Comparison of ENCODE assay signal across 32 cellular contexts in the genomic region with DNA sequence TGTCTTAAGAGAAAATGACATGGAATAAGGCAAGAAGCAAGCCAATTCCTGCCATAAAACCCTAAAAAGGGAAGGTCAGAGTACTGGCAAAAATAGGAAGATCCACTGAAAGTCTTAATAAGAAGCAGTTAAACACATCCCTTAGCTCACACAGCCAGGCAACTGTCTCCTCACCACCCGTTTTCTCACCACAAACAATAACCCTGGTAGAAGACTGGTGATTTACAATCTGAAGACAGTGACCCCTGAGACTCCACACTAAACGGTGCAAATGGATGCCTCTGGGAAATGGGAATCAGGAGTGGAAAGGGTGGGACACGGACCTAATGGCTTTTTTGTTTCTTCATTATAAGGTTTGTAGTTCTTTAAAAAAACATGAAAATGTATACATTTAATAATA. TPM values are rescaled to one million over a fixed set of nuclear protein-coding genes. Genes with fewer than 3 reads are reported as not detected.
DNase-seq lines count a peak whose midpoint lies in the region; ATAC-seq and TF ChIP-seq lines count a peak whose summit lies in the region.
"Had no signal": no experiment of that assay in that cellular context is flagged by ENCODE, and none has a peak within 500 bp of the region (broad histone marks: within the 10 kb centered on the region; RNA-seq: fewer than 3 reads in every experiment).

No MANE protein-coding gene starts in this region.

- H3K79me1 ChIP-seq in mesenchymal stem cell (replicated peaks; ENCODE audit: low read length, poor library complexity, severe bottlenecking) = no peaks in the 10 kb centered on the region

- H2BK120ac ChIP-seq in mesenchymal stem cell (ENCODE audit: low read depth, low read length) = no peak overlapping the region

- no peaks in the 10 kb centered on the region for H3K36me3 ChIP-seq in GM23248 (ENCODE audit: low read depth)
- no peaks in the 10 kb centered on the region for H3K36me3 ChIP-seq in SJSA1
- no peaks in the 10 kb centered on the region for H3K36me3 ChIP-seq in mesenchymal stem cell (ENCODE audit: control insufficient read depth in 1 of 2, insufficient read depth in 2 of 2, low read depth in 1 of 2, low read length in 2 of 2)
- no peaks in the 10 kb centered on the region for H3K36me3 ChIP-seq in skeletal muscle satellite cell (ENCODE audit: insufficient read depth, low read length)
- H3K36me3 ChIP-seq in gastroesophageal sphincter = no peaks in the 10 kb centered on the region
- no peaks in the 10 kb centered on the region; the same call in 1 of the 2 replicates for H3K36me3 ChIP-seq in Caco-2 (ENCODE audit: control insufficient read depth, insufficient read depth, low read length)
- H3K36me3 ChIP-seq: adrenal gland, BLaER1, lower lobe of right lung, right atrium auricular region, upper lobe of left lung had no signal

- no peak overlapping the region for H4K8ac ChIP-seq in mesenchymal stem cell (ENCODE audit: low read length)

- H3K4me1 ChIP-seq in GM23248 (ENCODE audit: insufficient read depth) = peaks cover 33% of the 10 kb centered on the region
- peaks cover 42% of the 10 kb centered on the region for H3K4me1 ChIP-seq in SJSA1 (replicated peaks)
- H3K4me1 ChIP-seq in mesenchymal stem cell (ENCODE audit: control insufficient read depth, insufficient read depth, low read depth, low read length) = peaks cover 6% of the 10 kb centered on the region
- peaks cover 24% of the 10 kb centered on the region for H3K4me1 ChIP-seq in skeletal muscle satellite cell (ENCODE audit: control insufficient read depth, insufficient read depth, low read length)
- H3K4me1 ChIP-seq in gastroesophageal sphincter = no peaks in the 10 kb centered on the region
- peaks cover 10% of the 10 kb centered on the region for H3K4me1 ChIP-seq in Caco-2
- H3K4me1 ChIP-seq: adrenal gland, BLaER1, lower lobe of right lung, right atrium auricular region, upper lobe of left lung had no signal

- peaks cover 9% of the 10 kb centered on the region for H3K4me1 Mint-ChIP-seq in Caco-2 (ENCODE audit: low read depth, unreplicated experiment)
- H3K4me1 Mint-ChIP-seq in natural killer cell = no peaks in the 10 kb centered on the region
- H3K4me1 Mint-ChIP-seq: activated CD4-positive, alpha-beta memory T cell treated with anti-CD3 and anti-CD28 coated beads, Interleukin-2, amount 10 ng/mL, durations not matched to agents 7 days and 5 days; GM23338; stimulated activated effector memory CD8-positive, alpha-beta T cell treated with anti-CD3 and anti-CD28 coated beads, Interleukin-12 subunit alpha, Interleukin-12 subunit beta, amount 100 ng/mL, for 72 hours had no signal

- in situ Hi-C loops in GM23248 (cut with MboI) = no loop called here

- peak overlapping the region in 1 of 2 experiments; percentile 15 for H3K4ac ChIP-seq in mesenchymal stem cell (ENCODE audit: low read depth in 1 of 2, low read length in 2 of 2)

- TF ChIP-seq EP300 in gastroesophageal sphincter (IDR thresholded peaks at IDR 0.05) = no peak

- H3K27me3 ChIP-seq in GM23248 (replicated peaks; ENCODE audit: insufficient read depth) (no peaks in the 10 kb centered on the region), SJSA1 (replicated peaks) (no peaks in the 10 kb centered on the region), mesenchymal stem cell (ENCODE audit: control insufficient read depth in 1 of 2, insufficient read depth in 1 of 2, low read length in 2 of 2) (no peaks in the 10 kb centered on the region), skeletal muscle satellite cell (ENCODE audit: control insufficient read depth, insufficient read depth, low read length) (no peaks in the 10 kb centered on the region), gastroesophageal sphincter (no peaks in the 10 kb centered on the region), Caco-2 (replicated peaks; ENCODE audit: control insufficient read depth, insufficient read depth, low read length) (no peaks in the 10 kb centered on the region)
- H3K27me3 ChIP-seq: adrenal gland, BLaER1, dorsolateral prefrontal cortex, right atrium auricular region, upper lobe of left lung had no signal

- H3K9me3 Mint-ChIP-seq in Caco-2 (ENCODE audit: unreplicated experiment) (no peaks in the 10 kb centered on the region), natural killer cell (peaks cover 0 to 3% of the 10 kb centered on the region in 2 donors)
- H3K9me3 Mint-ChIP-seq: activated CD4-positive, alpha-beta memory T cell treated with anti-CD3 and anti-CD28 coated beads, Interleukin-2, amount 10 ng/mL, durations not matched to agents 7 days and 5 days; activated naive CD4-positive, alpha-beta T cell treated with anti-CD3 and anti-CD28 coated beads for 36 hours; GM23338; neural crest cell; stimulated activated effector memory CD8-positive, alpha-beta T cell treated with anti-CD3 and anti-CD28 coated beads, Interleukin-12 subunit alpha, Interleukin-12 subunit beta, amount 100 ng/mL, for 72 hours had no signal

- H3K9me2 ChIP-seq in GM23248 (ENCODE audit: insufficient read depth) = no peaks in the 10 kb centered on the region

- DNase-seq in GM23248 (peak; percentile 21), SJSA1 (ENCODE audit: low read depth in 1 of 2, low spot score in 2 of 2) (no peak), mesenchymal stem cell (peak; percentile 4), Caco-2 (no peak), natural killer cell (no peak)
- DNase-seq: activated CD4-positive, alpha-beta memory T cell treated with anti-CD3 and anti-CD28 coated beads, Interleukin-2, amount 10 ng/mL, durations not matched to agents 7 days and 5 days; activated CD4-positive, CD25-positive, alpha-beta regulatory T cell treated with anti-CD3 and anti-CD28 coated beads, Interleukin-2, amount 50 U/mL, for 72 hours; activated CD8-positive, alpha-beta memory T cell treated with anti-CD3 and anti-CD28 coated beads, Interleukin-2, amount 50 U/mL, for 48 hours; activated naive CD4-positive, alpha-beta T cell treated with anti-CD3 and anti-CD28 coated beads for 36 hours; DMS79; dorsolateral prefrontal cortex; hippocampal formation; lower lobe of right lung; NCI-H1417; NCI-H524 treated with DMSO at 0.1 percent for 48 hours; stimulated activated CD4-positive, alpha-beta T cell treated with anti-CD3 and anti-CD28 coated beads, Interleukin-15, amount 100 ng/mL, for 24 hours; T-helper 2 cell; upper lobe of left lung had no signal

- H4K20me1 ChIP-seq in GM23248 (ENCODE audit: insufficient read depth) = no peaks in the 10 kb centered on the region
- H4K20me1 ChIP-seq: BLaER1 had no signal

- no peak overlapping the region for H3K23ac ChIP-seq in mesenchymal stem cell (ENCODE audit: low read length in 2 of 2)

- POLR2A ChIA-PET in Caco-2 (lab: Charles Lee) = no interaction called here

- H3K79me2 ChIP-seq in GM23248 (ENCODE audit: insufficient read depth) = no peaks in the 10 kb centered on the region

- no peaks in the 10 kb centered on the region for H3K9me3 ChIP-seq in GM23248 (ENCODE audit: low read depth)
- no peaks in the 10 kb centered on the region for H3K9me3 ChIP-seq in SJSA1 (replicated peaks)
- no peaks in the 10 kb centered on the region for H3K9me3 ChIP-seq in mesenchymal stem cell (ENCODE audit: control insufficient read depth, low read length)
- no peaks in the 10 kb centered on the region for H3K9me3 ChIP-seq in skeletal muscle satellite cell (replicated peaks; ENCODE audit: low read length)
- H3K9me3 ChIP-seq in gastroesophageal sphincter = no peaks in the 10 kb centered on the region
- H3K9me3 ChIP-seq in Caco-2 = no peaks in the 10 kb centered on the region
- H3K9me3 ChIP-seq: adrenal gland, BLaER1, lower lobe of right lung, upper lobe of left lung had no signal

- H3K14ac ChIP-seq in mesenchymal stem cell (ENCODE audit: low read length in 2 of 2) = no peak overlapping the region

- H2AK5ac ChIP-seq in mesenchymal stem cell (ENCODE audit: low read length, severe bottlenecking) = no peak overlapping the region

- TF ChIP-seq POLR2A in gastroesophageal sphincter (IDR thresholded peaks at IDR 0.05) = no peak

- WGBS in GM23248 (ENCODE audit: low coverage in 1 of 2, low lambda C conversion rate in 2 of 2, missing lambda C conversion rate in 2 of 2), 2 experiments = 9 to 14% methylated on average over 3 of the region's 3 CpGs
- WGBS in mesenchymal stem cell = 43% methylated on average over 1 of the region's 3 CpGs
- 36 to 39% methylated on average over 3 of the region's 3 CpGs for WGBS in gastroesophageal sphincter (ENCODE audit: low coverage in 1 of 2), 2 donors

- intact Hi-C loops in Caco-2 (cut with micrococcal nuclease; ENCODE audit: unreplicated experiment) = no loop called here
- intact Hi-C loops in natural killer cell (cut with micrococcal nuclease) = no loop called here

- CTCF ChIA-PET in Caco-2 (lab: Charles Lee) = no interaction called here

- H3K4me3 ChIP-seq in GM23248 = 0 out of 2 replicates have a peak overlapping the region, but pooled peaks have one; percentile 21
- no peak overlapping the region for H3K4me3 ChIP-seq in SJSA1
- H3K4me3 ChIP-seq in mesenchymal stem cell (ENCODE audit: insufficient read depth in 1 of 2, low read depth in 1 of 2, low read length in 2 of 2) = peak overlapping the region in 1 of 2 experiments; percentile 34
- H3K4me3 ChIP-seq in skeletal muscle satellite cell (ENCODE audit: low read length) = no peak overlapping the region
- H3K4me3 ChIP-seq in gastroesophageal sphincter = no peak overlapping the region
- H3K4me3 ChIP-seq in Caco-2 (ENCODE audit: low read depth, low read length) = no peak overlapping the region
- H3K4me3 ChIP-seq: adrenal gland, BLaER1, GM23338, K562, lower lobe of right lung, right atrium auricular region, upper lobe of left lung had no signal

- H2BK15ac ChIP-seq in mesenchymal stem cell (ENCODE audit: low read depth, poor library complexity, severe bottlenecking) = no peak overlapping the region

- H3K36me3 Mint-ChIP-seq in Caco-2 (ENCODE audit: insufficient read depth, unreplicated experiment) (no peaks in the 10 kb centered on the region), natural killer cell (no peaks in the 10 kb centered on the region)
- H3K36me3 Mint-ChIP-seq: brain; stimulated activated effector memory CD8-positive, alpha-beta T cell treated with anti-CD3 and anti-CD28 coated beads, Interleukin-12 subunit alpha, Interleukin-12 subunit beta, amount 100 ng/mL, for 72 hours had no signal

- peaks cover 6% of the 10 kb centered on the region for H3F3A ChIP-seq in GM23248 (ENCODE audit: insufficient read depth)

- no peak overlapping the region for H2BK5ac ChIP-seq in mesenchymal stem cell (ENCODE audit: low read depth, low read length, poor library complexity, severe bottlenecking)

- no peak overlapping the region for H4K91ac ChIP-seq in mesenchymal stem cell (ENCODE audit: low read length)

- BruUV-seq in Caco-2 (replicated peaks; lab: Mats Ljungman, UMichigan) = no TSS peak

- H3K4me3 Mint-ChIP-seq in Caco-2 (ENCODE audit: unreplicated experiment) = no peak overlapping the region
- no peak overlapping the region for H3K4me3 Mint-ChIP-seq in natural killer cell
- H3K4me3 Mint-ChIP-seq: activated CD4-positive, alpha-beta memory T cell treated with anti-CD3 and anti-CD28 coated beads, Interleukin-2, amount 10 ng/mL, durations not matched to agents 7 days and 5 days; activated naive CD4-positive, alpha-beta T cell treated with anti-CD3 and anti-CD28 coated beads for 36 hours; brain; GM23338; neural crest cell; stimulated activated effector memory CD8-positive, alpha-beta T cell treated with anti-CD3 and anti-CD28 coated beads, Interleukin-12 subunit alpha, Interleukin-12 subunit beta, amount 100 ng/mL, for 72 hours had no signal

- peak overlapping the region in 1 of 2 experiments; percentile 54 for H2BK12ac ChIP-seq in mesenchymal stem cell (ENCODE audit: low read length in 2 of 2)

- no peak overlapping the region; the same call in 1 of the 2 replicates for H3K9ac ChIP-seq in GM23248
- H3K9ac ChIP-seq in mesenchymal stem cell (ENCODE audit: low read length) = peak overlapping the region; percentile 72
- H3K9ac ChIP-seq in skeletal muscle satellite cell (ENCODE audit: low read depth, low read length) = peak overlapping the region; percentile 56
- H3K9ac ChIP-seq: BLaER1 had no signal

- no peak overlapping the region for H3K18ac ChIP-seq in mesenchymal stem cell (ENCODE audit: low read depth in 1 of 2, low read length in 2 of 2)

- H3K27ac Mint-ChIP-seq in Caco-2 (ENCODE audit: unreplicated experiment) (no peak overlapping the region), natural killer cell (no peak overlapping the region)
- H3K27ac Mint-ChIP-seq: activated CD4-positive, alpha-beta memory T cell treated with anti-CD3 and anti-CD28 coated beads, Interleukin-2, amount 10 ng/mL, durations not matched to agents 7 days and 5 days; activated naive CD4-positive, alpha-beta T cell treated with anti-CD3 and anti-CD28 coated beads for 36 hours; brain; stimulated activated effector memory CD8-positive, alpha-beta T cell treated with anti-CD3 and anti-CD28 coated beads, Interleukin-12 subunit alpha, Interleukin-12 subunit beta, amount 100 ng/mL, for 72 hours had no signal

- ATAC-seq in gastroesophageal sphincter (no peak), HG02610 (IDR thresholded peaks at IDR 0.05; ENCODE audit: unreplicated experiment) (no peak), natural killer cell (no peak)
- ATAC-seq: GM23338; K562; lower lobe of right lung; PC-3; stimulated activated effector memory CD8-positive, alpha-beta T cell treated with anti-CD3 and anti-CD28 coated beads, Interleukin-12 subunit alpha, Interleukin-12 subunit beta, amount 100 ng/mL, for 72 hours had no signal

- H3K27me3 Mint-ChIP-seq in Caco-2 (ENCODE audit: insufficient read depth, unreplicated experiment) = no peaks in the 10 kb centered on the region
- H3K27me3 Mint-ChIP-seq in natural killer cell (ENCODE audit: low read depth in 2 of 2) = peaks cover 0 to 4% of the 10 kb centered on the region in 2 donors

- H2AFZ ChIP-seq in GM23248 (0 out of 2 replicates have a peak overlapping the region, but pooled peaks have one; percentile 45), mesenchymal stem cell (ENCODE audit: low read depth, low read length) (no peak overlapping the region)
- H2AFZ ChIP-seq: GM23338 had no signal

- H3K27ac ChIP-seq in GM23248 (peak overlapping the region; percentile 24; the same call in 1 of the 2 replicates), SJSA1 (peak overlapping the region; percentile 85), mesenchymal stem cell (ENCODE audit: low read length, poor library complexity, severe bottlenecking) (peak overlapping the region; percentile 82), gastroesophageal sphincter (no peak overlapping the region)
- H3K27ac ChIP-seq: adrenal gland, BLaER1, lower lobe of right lung, right atrium auricular region, upper lobe of left lung had no signal

- no peak for TF ChIP-seq CTCF in gastroesophageal sphincter (IDR thresholded peaks at IDR 0.05)
- no peak for TF ChIP-seq CTCF in Caco-2 (IDR thresholded peaks at IDR 0.05; ENCODE audit: insufficient read depth in 1 of 2, low read depth in 1 of 2, low read length in 1 of 2, severe bottlenecking in 1 of 2, unreplicated experiment in 1 of 2)
- TF ChIP-seq CTCF in natural killer cell (IDR thresholded peaks at IDR 0.05) = no peak

- H3K4me2 ChIP-seq in GM23248 (ENCODE audit: unreplicated experiment) (peak overlapping the region; percentile 62), mesenchymal stem cell (ENCODE audit: low read length, poor library complexity, severe bottlenecking) (no peak overlapping the region), skeletal muscle satellite cell (ENCODE audit: low read length) (peak overlapping the region; percentile 37)
- H3K4me2 ChIP-seq: BLaER1, GM23338 had no signal

RNA-seq across cellular contexts. Expression of gene LGR5, which starts 37.4 kb away (rescaled TPM):
- not detected in 2 replicates for total RNA-seq in GM23248 (2014; rRNA removed; shearing (Covaris generic))
- polyA plus RNA-seq in GM23248 (2016; fragmentation: Nextera tagmentation; extraction: Ambion mirVana) = not detected in 2 replicates
- total RNA-seq in SJSA1 (2014; rRNA removed; shearing (Covaris generic)) = not detected in 2 replicates
- polyA plus RNA-seq in mesenchymal stem cell (2013, experiment 1 of 2) = not detected
- not detected for polyA plus RNA-seq in mesenchymal stem cell (2013, experiment 2 of 2)
- not detected in 2 replicates for total RNA-seq in skeletal muscle satellite cell (2012; rRNA removed)
- total RNA-seq in gastroesophageal sphincter (under 1 TPM in 3 of 4 donors, not detected in 1; 0.12 to 0.47 (median 0.40) TPM), Caco-2 (2022) (28.0 and 28.4 TPM in 2 replicates), natural killer cell (not detected)
- total RNA-seq: activated CD4-positive, alpha-beta memory T cell treated with anti-CD3 and anti-CD28 coated beads, Interleukin-2, amount 10 ng/mL, durations not matched to agents 7 days and 5 days; activated naive CD4-positive, alpha-beta T cell treated with anti-CD3 and anti-CD28 coated beads for 36 hours; K562; mucosa of gallbladder had no signal
- polyA plus RNA-seq: AG04450, K562 had no signal

Comparison
In these comparisons a context has a peak if more than half of its experiments do, and no peak if none do; other contexts are left out.
1. DNase-seq: peak in GM23248 (single experiment) and mesenchymal stem cell (single experiment); none in SJSA1 (0 of 2), Caco-2 (0 of 2) and natural killer cell (single experiment).
2. H3K27ac ChIP-seq: peak in GM23248 (single experiment), SJSA1 (single experiment) and mesenchymal stem cell (single experiment); none in gastroesophageal sphincter (0 of 4).
3. RNA of gene LGR5, which starts 37.4 kb away (total RNA-seq): 28.0 to 28.4 TPM in Caco-2; 0.12 to 0.47 TPM in gastroesophageal sphincter, not detected in GM23248, not detected in SJSA1 and not detected in natural killer cell; every median in the first group is over 10 times any median in the second.